ENCODE assay signal across 9 cellular contexts in genomic region chr2:151638188-151638933, GRCh38.
A peak's percentile ranks its signal among the peaks of the same experiment; 100 is the strongest.
DNase-seq lines count a peak whose midpoint lies in the region; ATAC-seq and TF ChIP-seq lines count a peak whose summit lies in the region.
"Had no signal": no experiment of that assay in that cellular context is flagged by ENCODE, and none has a peak within 500 bp of the region (broad histone marks: within the 10 kb centered on the region; RNA-seq: fewer than 3 reads in every experiment).

No MANE protein-coding gene starts in this region.

- intact Hi-C loops in MCF 10A (cut with micrococcal nuclease) (no loop called here), breast epithelium (cut with DNase I; ENCODE audit: low total_unique reads) (no loop called here), esophagus squamous epithelium (cut with DNase I) (no loop called here)

- 31% methylated on average over 4 of the region's 4 CpGs for WGBS in esophagus squamous epithelium, 2 donors

- BruUV-seq in MCF 10A (replicated peaks; lab: Mats Ljungman, UMichigan), result no TSS peak

- POLR2A ChIA-PET in MCF 10A (lab: Yijun Ruan, JAX), result no interaction called here

- H3K36me3 ChIP-seq in breast epithelium, result no peaks in the 10 kb centered on the region
- no peaks in the 10 kb centered on the region for H3K36me3 ChIP-seq in esophagus squamous epithelium

- no peaks in the 10 kb centered on the region for H3K4me1 ChIP-seq in breast epithelium
- H3K4me1 ChIP-seq in esophagus squamous epithelium, result peaks cover 0 to 23% (median 9%) of the 10 kb centered on the region in 3 donors

- no peak overlapping the region for H3K4me3 ChIP-seq in breast epithelium
- H3K4me3 ChIP-seq in esophagus squamous epithelium, result no peak overlapping the region

- DNase-seq in MCF 10A (ENCODE audit: unreplicated experiment) (peak; percentile 14), breast epithelium (ENCODE audit: low spot score in 2 of 2) (no peak), immature natural killer cell (peak; percentile 48 to 57 (median 48)), esophagus squamous epithelium (lab: John Stamatoyannopoulos, UW) (no peak), caudate nucleus (lab: John Stamatoyannopoulos, UW) (no peak)
- peak; percentile 23 to 40 for DNase-seq in activated CD4-positive, alpha-beta T cell treated with anti-CD3 and anti-CD28 coated beads for 4 hours

- peaks cover 4 to 17% of the 10 kb centered on the region in 2 donors for H3K9me3 ChIP-seq in breast epithelium
- H3K9me3 ChIP-seq in esophagus squamous epithelium, result peaks cover 0 to 8% (median 0%) of the 10 kb centered on the region in 3 donors

- H3K27ac Mint-ChIP-seq in MCF 10A (ENCODE audit: low read depth, unreplicated experiment) (peak overlapping the region; percentile 67), immature natural killer cell (peak overlapping the region; percentile 88 to 94 (median 91))

- CTCF ChIA-PET in MCF 10A (lab: Yijun Ruan, JAX), result interaction anchor here (0.7 to 1.9 kb wide), 5 partner anchors 11 to 398 kb away, joined by 3 to 8 read pairs (median 3); no protein-coding TSS in a partner anchor

- H3K36me3 Mint-ChIP-seq in MCF 10A (ENCODE audit: insufficient read depth, unreplicated experiment), result no peaks in the 10 kb centered on the region
- peaks cover 3 to 13% (median 6%) of the 10 kb centered on the region in 3 donors for H3K36me3 Mint-ChIP-seq in immature natural killer cell

- H3K9me3 Mint-ChIP-seq in MCF 10A (ENCODE audit: unreplicated experiment), result no peaks in the 10 kb centered on the region
- peaks cover 0 to 8% (median 3%) of the 10 kb centered on the region in 6 donors for H3K9me3 Mint-ChIP-seq in immature natural killer cell

- TF ChIP-seq POLR2A in breast epithelium (IDR thresholded peaks at IDR 0.05), result no peak
- TF ChIP-seq POLR2A in esophagus squamous epithelium (IDR thresholded peaks at IDR 0.05), result no peak

- ATAC-seq in HG03196 (IDR thresholded peaks at IDR 0.05; ENCODE audit: unreplicated experiment) (peak; percentile 65), GM19324 (IDR thresholded peaks at IDR 0.05; ENCODE audit: low FRiP score, unreplicated experiment) (no peak)

- no peaks in the 10 kb centered on the region for H3K27me3 ChIP-seq in breast epithelium
- H3K27me3 ChIP-seq in esophagus squamous epithelium, result no peaks in the 10 kb centered on the region

- H3K27me3 Mint-ChIP-seq in MCF 10A (ENCODE audit: insufficient read depth, unreplicated experiment) (no peaks in the 10 kb centered on the region), immature natural killer cell (ENCODE audit: low read depth in 3 of 3) (peaks cover 0 to 4% (median 4%) of the 10 kb centered on the region in 3 donors)

- H3K27ac ChIP-seq in breast epithelium (no peak overlapping the region), esophagus squamous epithelium (no peak overlapping the region), caudate nucleus (ENCODE audit: low read depth, low read length) (no peak overlapping the region)

- H3K4me1 Mint-ChIP-seq in MCF 10A (ENCODE audit: insufficient read depth, unreplicated experiment), result peaks cover 9% of the 10 kb centered on the region
- peaks cover 66 to 72% of the 10 kb centered on the region in 2 donors for H3K4me1 Mint-ChIP-seq in immature natural killer cell

- TF ChIP-seq CTCF in MCF 10A (IDR thresholded peaks at IDR 0.05; ENCODE audit: unreplicated experiment) (no peak), breast epithelium (IDR thresholded peaks at IDR 0.05) (no peak), esophagus squamous epithelium (IDR thresholded peaks at IDR 0.05) (no peak)

- H3K4me3 Mint-ChIP-seq in MCF 10A (ENCODE audit: unreplicated experiment), result peak overlapping the region; percentile 16
- H3K4me3 Mint-ChIP-seq in immature natural killer cell, result peak overlapping the region; percentile 72 to 87 (median 83)
- H3K4me3 Mint-ChIP-seq: nephron had no signal

Comparison
In these comparisons a context has a peak if more than half of its experiments do, and no peak if none do; other contexts are left out.
1. DNase-seq: peak in MCF 10A (single experiment), activated CD4-positive, alpha-beta T cell treated with anti-CD3 and anti-CD28 coated beads for 4 hours (2 of 2) and immature natural killer cell (3 of 3); none in breast epithelium (0 of 2), esophagus squamous epithelium (single experiment) and caudate nucleus (0 of 61).